ENCODE assay signal across 1 cellular context in genomic region chr9:6006968-6007769, GRCh38.
TF ChIP-seq lines count a peak whose summit lies in the region.

No MANE protein-coding gene starts in this region.

TF ChIP-seq in HepG2, 621 proteins besides CTCF, POLR2A, EP300 and RAD21 (continued from another document and continues in another):
- peak; percentile 24 for TF ChIP-seq ZNF407 (CRISPR knock-in tag; IDR thresholded peaks at IDR 0.05; ENCODE audit: not compliant biosample characterization)
- 0 out of 2 replicates have a peak, but pooled peaks have one; percentile 16 for TF ChIP-seq PHF21A (CRISPR knock-in tag; IDR thresholded peaks at IDR 0.05)
- peak; percentile 58 for TF ChIP-seq GABPB1 (CRISPR knock-in tag; IDR thresholded peaks at IDR 0.05)
- TF ChIP-seq, protein P1, sequence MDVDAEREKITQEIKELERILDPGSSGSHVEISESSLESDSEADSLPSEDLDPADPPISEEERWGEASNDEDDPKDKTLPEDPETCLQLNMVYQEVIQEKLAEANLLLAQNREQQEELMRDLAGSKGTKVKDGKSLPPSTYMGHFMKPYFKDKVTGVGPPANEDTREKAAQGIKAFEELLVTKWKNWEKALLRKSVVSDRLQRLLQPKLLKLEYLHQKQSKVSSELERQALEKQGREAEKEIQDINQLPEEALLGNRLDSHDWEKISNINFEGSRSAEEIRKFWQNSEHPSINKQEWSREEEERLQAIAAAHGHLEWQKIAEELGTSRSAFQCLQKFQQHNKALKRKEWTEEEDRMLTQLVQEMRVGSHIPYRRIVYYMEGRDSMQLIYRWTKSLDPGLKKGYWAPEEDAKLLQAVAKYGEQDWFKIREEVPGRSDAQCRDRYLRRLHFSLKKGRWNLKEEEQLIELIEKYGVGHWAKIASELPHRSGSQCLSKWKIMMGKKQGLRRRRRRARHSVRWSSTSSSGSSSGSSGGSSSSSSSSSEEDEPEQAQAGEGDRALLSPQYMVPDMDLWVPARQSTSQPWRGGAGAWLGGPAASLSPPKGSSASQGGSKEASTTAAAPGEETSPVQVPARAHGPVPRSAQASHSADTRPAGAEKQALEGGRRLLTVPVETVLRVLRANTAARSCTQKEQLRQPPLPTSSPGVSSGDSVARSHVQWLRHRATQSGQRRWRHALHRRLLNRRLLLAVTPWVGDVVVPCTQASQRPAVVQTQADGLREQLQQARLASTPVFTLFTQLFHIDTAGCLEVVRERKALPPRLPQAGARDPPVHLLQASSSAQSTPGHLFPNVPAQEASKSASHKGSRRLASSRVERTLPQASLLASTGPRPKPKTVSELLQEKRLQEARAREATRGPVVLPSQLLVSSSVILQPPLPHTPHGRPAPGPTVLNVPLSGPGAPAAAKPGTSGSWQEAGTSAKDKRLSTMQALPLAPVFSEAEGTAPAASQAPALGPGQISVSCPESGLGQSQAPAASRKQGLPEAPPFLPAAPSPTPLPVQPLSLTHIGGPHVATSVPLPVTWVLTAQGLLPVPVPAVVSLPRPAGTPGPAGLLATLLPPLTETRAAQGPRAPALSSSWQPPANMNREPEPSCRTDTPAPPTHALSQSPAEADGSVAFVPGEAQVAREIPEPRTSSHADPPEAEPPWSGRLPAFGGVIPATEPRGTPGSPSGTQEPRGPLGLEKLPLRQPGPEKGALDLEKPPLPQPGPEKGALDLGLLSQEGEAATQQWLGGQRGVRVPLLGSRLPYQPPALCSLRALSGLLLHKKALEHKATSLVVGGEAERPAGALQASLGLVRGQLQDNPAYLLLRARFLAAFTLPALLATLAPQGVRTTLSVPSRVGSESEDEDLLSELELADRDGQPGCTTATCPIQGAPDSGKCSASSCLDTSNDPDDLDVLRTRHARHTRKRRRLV (CRISPR knock-in tag; IDR thresholded peaks at IDR 0.05) = no peak
- 0 out of 2 replicates have a peak, but pooled peaks have one; percentile 17 for TF ChIP-seq HIVEP1 (CRISPR knock-in tag; IDR thresholded peaks at IDR 0.05)
- TF ChIP-seq, protein P2, sequence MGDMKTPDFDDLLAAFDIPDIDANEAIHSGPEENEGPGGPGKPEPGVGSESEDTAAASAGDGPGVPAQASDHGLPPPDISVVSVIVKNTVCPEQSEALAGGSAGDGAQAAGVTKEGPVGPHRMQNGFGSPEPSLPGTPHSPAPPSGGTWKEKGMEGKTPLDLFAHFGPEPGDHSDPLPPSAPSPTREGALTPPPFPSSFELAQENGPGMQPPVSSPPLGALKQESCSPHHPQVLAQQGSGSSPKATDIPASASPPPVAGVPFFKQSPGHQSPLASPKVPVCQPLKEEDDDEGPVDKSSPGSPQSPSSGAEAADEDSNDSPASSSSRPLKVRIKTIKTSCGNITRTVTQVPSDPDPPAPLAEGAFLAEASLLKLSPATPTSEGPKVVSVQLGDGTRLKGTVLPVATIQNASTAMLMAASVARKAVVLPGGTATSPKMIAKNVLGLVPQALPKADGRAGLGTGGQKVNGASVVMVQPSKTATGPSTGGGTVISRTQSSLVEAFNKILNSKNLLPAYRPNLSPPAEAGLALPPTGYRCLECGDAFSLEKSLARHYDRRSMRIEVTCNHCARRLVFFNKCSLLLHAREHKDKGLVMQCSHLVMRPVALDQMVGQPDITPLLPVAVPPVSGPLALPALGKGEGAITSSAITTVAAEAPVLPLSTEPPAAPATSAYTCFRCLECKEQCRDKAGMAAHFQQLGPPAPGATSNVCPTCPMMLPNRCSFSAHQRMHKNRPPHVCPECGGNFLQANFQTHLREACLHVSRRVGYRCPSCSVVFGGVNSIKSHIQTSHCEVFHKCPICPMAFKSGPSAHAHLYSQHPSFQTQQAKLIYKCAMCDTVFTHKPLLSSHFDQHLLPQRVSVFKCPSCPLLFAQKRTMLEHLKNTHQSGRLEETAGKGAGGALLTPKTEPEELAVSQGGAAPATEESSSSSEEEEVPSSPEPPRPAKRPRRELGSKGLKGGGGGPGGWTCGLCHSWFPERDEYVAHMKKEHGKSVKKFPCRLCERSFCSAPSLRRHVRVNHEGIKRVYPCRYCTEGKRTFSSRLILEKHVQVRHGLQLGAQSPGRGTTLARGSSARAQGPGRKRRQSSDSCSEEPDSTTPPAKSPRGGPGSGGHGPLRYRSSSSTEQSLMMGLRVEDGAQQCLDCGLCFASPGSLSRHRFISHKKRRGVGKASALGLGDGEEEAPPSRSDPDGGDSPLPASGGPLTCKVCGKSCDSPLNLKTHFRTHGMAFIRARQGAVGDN (CRISPR knock-in tag; IDR thresholded peaks at IDR 0.05) = peak; percentile 78
- peak; percentile 46; the same call in 1 of the 2 replicates for TF ChIP-seq ZBTB2 (CRISPR knock-in tag; IDR thresholded peaks at IDR 0.05; ENCODE audit: low read depth)
- no peak for TF ChIP-seq MYNN (CRISPR knock-in tag; IDR thresholded peaks at IDR 0.05; ENCODE audit: low read depth)
- TF ChIP-seq, protein P3, sequence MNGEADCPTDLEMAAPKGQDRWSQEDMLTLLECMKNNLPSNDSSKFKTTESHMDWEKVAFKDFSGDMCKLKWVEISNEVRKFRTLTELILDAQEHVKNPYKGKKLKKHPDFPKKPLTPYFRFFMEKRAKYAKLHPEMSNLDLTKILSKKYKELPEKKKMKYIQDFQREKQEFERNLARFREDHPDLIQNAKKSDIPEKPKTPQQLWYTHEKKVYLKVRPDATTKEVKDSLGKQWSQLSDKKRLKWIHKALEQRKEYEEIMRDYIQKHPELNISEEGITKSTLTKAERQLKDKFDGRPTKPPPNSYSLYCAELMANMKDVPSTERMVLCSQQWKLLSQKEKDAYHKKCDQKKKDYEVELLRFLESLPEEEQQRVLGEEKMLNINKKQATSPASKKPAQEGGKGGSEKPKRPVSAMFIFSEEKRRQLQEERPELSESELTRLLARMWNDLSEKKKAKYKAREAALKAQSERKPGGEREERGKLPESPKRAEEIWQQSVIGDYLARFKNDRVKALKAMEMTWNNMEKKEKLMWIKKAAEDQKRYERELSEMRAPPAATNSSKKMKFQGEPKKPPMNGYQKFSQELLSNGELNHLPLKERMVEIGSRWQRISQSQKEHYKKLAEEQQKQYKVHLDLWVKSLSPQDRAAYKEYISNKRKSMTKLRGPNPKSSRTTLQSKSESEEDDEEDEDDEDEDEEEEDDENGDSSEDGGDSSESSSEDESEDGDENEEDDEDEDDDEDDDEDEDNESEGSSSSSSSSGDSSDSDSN (CRISPR knock-in tag; IDR thresholded peaks at IDR 0.05) = peak; percentile 78; the same call in 1 of the 2 replicates
- TF ChIP-seq, protein P4, sequence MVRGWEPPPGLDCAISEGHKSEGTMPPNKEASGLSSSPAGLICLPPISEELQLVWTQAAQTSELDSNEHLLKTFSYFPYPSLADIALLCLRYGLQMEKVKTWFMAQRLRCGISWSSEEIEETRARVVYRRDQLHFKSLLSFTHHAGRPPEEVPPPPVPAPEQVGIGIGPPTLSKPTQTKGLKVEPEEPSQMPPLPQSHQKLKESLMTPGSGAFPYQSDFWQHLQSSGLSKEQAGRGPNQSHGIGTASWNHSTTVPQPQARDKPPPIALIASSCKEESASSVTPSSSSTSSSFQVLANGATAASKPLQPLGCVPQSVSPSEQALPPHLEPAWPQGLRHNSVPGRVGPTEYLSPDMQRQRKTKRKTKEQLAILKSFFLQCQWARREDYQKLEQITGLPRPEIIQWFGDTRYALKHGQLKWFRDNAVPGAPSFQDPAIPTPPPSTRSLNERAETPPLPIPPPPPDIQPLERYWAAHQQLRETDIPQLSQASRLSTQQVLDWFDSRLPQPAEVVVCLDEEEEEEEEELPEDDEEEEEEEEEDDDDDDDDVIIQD (CRISPR knock-in tag; IDR thresholded peaks at IDR 0.05; ENCODE audit: low read depth) = 0 out of 2 replicates have a peak, but pooled peaks have one; percentile 27
- peak; percentile 94 for TF ChIP-seq SAP130 (CRISPR knock-in tag; IDR thresholded peaks at IDR 0.05; ENCODE audit: low read depth)
- peak; percentile 46 for TF ChIP-seq MXD3 (CRISPR knock-in tag; IDR thresholded peaks at IDR 0.05)
- TF ChIP-seq FOXC1 (CRISPR knock-in tag; IDR thresholded peaks at IDR 0.05; ENCODE audit: borderline replicate concordance) = peak; percentile 30; the same call in 1 of the 2 replicates
- TF ChIP-seq SP5 (CRISPR knock-in tag; IDR thresholded peaks at IDR 0.05; ENCODE audit: borderline replicate concordance, low read depth) = peak; percentile 49; the same call in 1 of the 2 replicates
